ENCODE assay signal across 30 cellular contexts in the genomic region with DNA sequence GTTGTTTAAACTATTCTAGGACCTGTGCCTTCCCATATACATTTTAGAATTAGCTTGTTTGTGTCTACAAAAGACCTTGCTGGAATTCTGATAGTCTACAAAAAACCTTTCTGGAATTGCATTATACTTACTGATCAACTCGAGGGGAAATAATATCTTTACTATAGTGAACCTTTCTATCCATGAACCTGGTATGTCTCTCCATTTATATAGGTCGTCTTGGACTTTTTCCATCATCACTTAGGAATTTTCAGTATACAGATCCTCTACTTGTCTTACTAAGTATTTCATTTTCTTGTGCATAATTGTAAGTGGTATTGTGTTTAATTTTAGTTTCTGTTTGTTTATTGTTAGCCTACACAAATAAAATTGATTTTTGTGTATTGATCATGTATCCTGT.
"Had no signal": no experiment of that assay in that cellular context is flagged by ENCODE, and none has a peak within 500 bp of the region (broad histone marks: within the 10 kb centered on the region; RNA-seq: fewer than 3 reads in every experiment).

No MANE protein-coding gene starts in this region.

- H3K27ac ChIP-seq: ovary, parathyroid adenoma, psoas muscle, right lobe of liver, sigmoid colon, suprapubic skin, testis, tibial artery, transverse colon, upper lobe of right lung, uterus had no signal

- DNase-seq: naive thymus-derived CD4-positive, alpha-beta T cell; natural killer cell; nephron progenitor cell; occipital lobe; ovary; posterior cingulate gyrus; psoas muscle; right cardiac atrium; right lobe of liver; sigmoid colon; small intestine; stimulated activated CD4-positive, alpha-beta T cell treated with anti-CD3 and anti-CD28 coated beads, Interleukin-15, amount 100 ng/mL, for 24 hours; stimulated activated CD4-positive, alpha-beta T cell treated with anti-CD3 and anti-CD28 coated beads, Interleukin-2, amount 100 ng/mL, for 24 hours; stimulated activated CD4-positive, alpha-beta T cell treated with anti-CD3 and anti-CD28 coated beads, Interleukin-2, amount 100 ng/mL, for 48 hours; stimulated activated CD4-positive, alpha-beta T cell treated with anti-CD3 and anti-CD28 coated beads, Interleukin-4, amount 100 ng/mL, for 24 hours; stimulated activated naive CD4-positive, alpha-beta T cell; stimulated activated naive CD8-positive, alpha-beta T cell treated with anti-CD3 and anti-CD28 coated beads, Interleukin-15, amount 100 ng/mL, for 72 hours; stimulated activated naive CD8-positive, alpha-beta T cell treated with anti-CD3 and anti-CD28 coated beads, Interleukin-15, Interleukin-2, amounts not matched to agents 100 U/mL and 50 U/mL, for 24 hours; substantia nigra; testis; tibial artery; transverse colon; upper lobe of right lung; uterus had no signal

- H3K9me3 ChIP-seq: ovary, psoas muscle, right lobe of liver, sigmoid colon, suprapubic skin, testis, tibial artery, transverse colon, upper lobe of right lung, uterus had no signal

- H3K4me3 Mint-ChIP-seq: naive thymus-derived CD4-positive, alpha-beta T cell; natural killer cell; nephron progenitor cell; neural crest cell; stimulated activated effector memory CD8-positive, alpha-beta T cell treated with anti-CD3 and anti-CD28 coated beads, Interleukin-12 subunit alpha, Interleukin-12 subunit beta, amount 100 ng/mL, for 72 hours; stimulated activated naive CD8-positive, alpha-beta T cell treated with anti-CD3 and anti-CD28 coated beads, Interleukin-15, amount 100 ng/mL, for 72 hours; type B pancreatic cell had no signal

- H3K27ac Mint-ChIP-seq: naive thymus-derived CD4-positive, alpha-beta T cell; natural killer cell; nephron progenitor cell; progenitor cell of endocrine pancreas; stimulated activated effector memory CD8-positive, alpha-beta T cell treated with anti-CD3 and anti-CD28 coated beads, Interleukin-12 subunit alpha, Interleukin-12 subunit beta, amount 100 ng/mL, for 72 hours; stimulated activated naive CD8-positive, alpha-beta T cell treated with anti-CD3 and anti-CD28 coated beads, Interleukin-15, amount 100 ng/mL, for 72 hours; type B pancreatic cell had no signal

- H3K36me3 Mint-ChIP-seq: naive thymus-derived CD4-positive, alpha-beta T cell; natural killer cell; stimulated activated effector memory CD8-positive, alpha-beta T cell treated with anti-CD3 and anti-CD28 coated beads, Interleukin-12 subunit alpha, Interleukin-12 subunit beta, amount 100 ng/mL, for 72 hours; type B pancreatic cell had no signal

- H3K9ac ChIP-seq: parathyroid adenoma had no signal

- H3K9me3 Mint-ChIP-seq: natural killer cell; stimulated activated effector memory CD8-positive, alpha-beta T cell treated with anti-CD3 and anti-CD28 coated beads, Interleukin-12 subunit alpha, Interleukin-12 subunit beta, amount 100 ng/mL, for 72 hours; stimulated activated naive CD8-positive, alpha-beta T cell treated with anti-CD3 and anti-CD28 coated beads, Interleukin-15, amount 100 ng/mL, for 72 hours; type B pancreatic cell had no signal

- H3K36me3 ChIP-seq: ovary, right lobe of liver, sigmoid colon, suprapubic skin, tibial artery, transverse colon, upper lobe of right lung, uterus had no signal

- ATAC-seq: naive thymus-derived CD4-positive, alpha-beta T cell; natural killer cell; psoas muscle; right cardiac atrium; right lobe of liver; stimulated activated effector memory CD8-positive, alpha-beta T cell treated with anti-CD3 and anti-CD28 coated beads, Interleukin-12 subunit alpha, Interleukin-12 subunit beta, amount 100 ng/mL, for 72 hours; stimulated activated naive CD8-positive, alpha-beta T cell treated with anti-CD3 and anti-CD28 coated beads, Interleukin-15, amount 100 ng/mL, for 72 hours; stimulated activated naive CD8-positive, alpha-beta T cell treated with anti-CD3 and anti-CD28 coated beads, Interleukin-15, Interleukin-2, amounts not matched to agents 100 U/mL and 50 U/mL, for 24 hours; upper lobe of right lung had no signal

- H3K4me3 ChIP-seq: ovary, psoas muscle, right lobe of liver, sigmoid colon, suprapubic skin, testis, tibial artery, transverse colon, upper lobe of right lung, uterus had no signal

- H3K27me3 ChIP-seq: ovary, right lobe of liver, sigmoid colon, suprapubic skin, testis, tibial artery, transverse colon, upper lobe of right lung, uterus had no signal

- H3K79me2 ChIP-seq: parathyroid adenoma had no signal

- H2AFZ ChIP-seq: parathyroid adenoma had no signal

- H3K4me1 Mint-ChIP-seq: natural killer cell; nephron progenitor cell; neural crest cell; stimulated activated effector memory CD8-positive, alpha-beta T cell treated with anti-CD3 and anti-CD28 coated beads, Interleukin-12 subunit alpha, Interleukin-12 subunit beta, amount 100 ng/mL, for 72 hours; stimulated activated naive CD8-positive, alpha-beta T cell treated with anti-CD3 and anti-CD28 coated beads, Interleukin-15, amount 100 ng/mL, for 72 hours had no signal

- H3K4me1 ChIP-seq: parathyroid adenoma, psoas muscle, right lobe of liver, sigmoid colon, suprapubic skin, testis, transverse colon, upper lobe of right lung, uterus had no signal
